ENCODE assay signal across 1 cellular context in the genomic region with DNA sequence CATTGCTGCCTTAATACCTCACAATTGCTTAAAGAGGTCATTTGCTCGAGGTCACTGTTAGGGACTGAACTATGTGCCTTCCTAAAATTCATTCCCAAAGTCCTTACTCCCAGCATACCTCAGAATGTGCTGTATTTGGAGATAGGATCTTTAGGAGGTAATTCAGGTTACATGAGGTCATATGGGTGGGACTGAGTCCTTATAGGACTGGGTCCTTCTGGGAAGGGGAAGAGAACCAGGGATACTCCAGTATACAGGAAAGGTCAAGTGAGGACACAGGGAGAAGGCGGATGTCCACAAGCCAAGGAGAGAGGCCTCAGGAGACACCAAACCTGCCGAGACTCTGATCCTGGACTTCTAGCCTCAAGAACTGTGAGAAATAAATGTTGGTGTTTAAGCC.
TF ChIP-seq lines count a peak whose summit lies in the region.

No MANE protein-coding gene starts in this region.

TF ChIP-seq in HCT116, 20 proteins besides CTCF, POLR2A, EP300 and RAD21 (continued from another document):
- TF ChIP-seq, protein P1, sequence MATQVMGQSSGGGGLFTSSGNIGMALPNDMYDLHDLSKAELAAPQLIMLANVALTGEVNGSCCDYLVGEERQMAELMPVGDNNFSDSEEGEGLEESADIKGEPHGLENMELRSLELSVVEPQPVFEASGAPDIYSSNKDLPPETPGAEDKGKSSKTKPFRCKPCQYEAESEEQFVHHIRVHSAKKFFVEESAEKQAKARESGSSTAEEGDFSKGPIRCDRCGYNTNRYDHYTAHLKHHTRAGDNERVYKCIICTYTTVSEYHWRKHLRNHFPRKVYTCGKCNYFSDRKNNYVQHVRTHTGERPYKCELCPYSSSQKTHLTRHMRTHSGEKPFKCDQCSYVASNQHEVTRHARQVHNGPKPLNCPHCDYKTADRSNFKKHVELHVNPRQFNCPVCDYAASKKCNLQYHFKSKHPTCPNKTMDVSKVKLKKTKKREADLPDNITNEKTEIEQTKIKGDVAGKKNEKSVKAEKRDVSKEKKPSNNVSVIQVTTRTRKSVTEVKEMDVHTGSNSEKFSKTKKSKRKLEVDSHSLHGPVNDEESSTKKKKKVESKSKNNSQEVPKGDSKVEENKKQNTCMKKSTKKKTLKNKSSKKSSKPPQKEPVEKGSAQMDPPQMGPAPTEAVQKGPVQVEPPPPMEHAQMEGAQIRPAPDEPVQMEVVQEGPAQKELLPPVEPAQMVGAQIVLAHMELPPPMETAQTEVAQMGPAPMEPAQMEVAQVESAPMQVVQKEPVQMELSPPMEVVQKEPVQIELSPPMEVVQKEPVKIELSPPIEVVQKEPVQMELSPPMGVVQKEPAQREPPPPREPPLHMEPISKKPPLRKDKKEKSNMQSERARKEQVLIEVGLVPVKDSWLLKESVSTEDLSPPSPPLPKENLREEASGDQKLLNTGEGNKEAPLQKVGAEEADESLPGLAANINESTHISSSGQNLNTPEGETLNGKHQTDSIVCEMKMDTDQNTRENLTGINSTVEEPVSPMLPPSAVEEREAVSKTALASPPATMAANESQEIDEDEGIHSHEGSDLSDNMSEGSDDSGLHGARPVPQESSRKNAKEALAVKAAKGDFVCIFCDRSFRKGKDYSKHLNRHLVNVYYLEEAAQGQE (IDR thresholded peaks at IDR 0.05; ENCODE audit: low read depth): no peak
- TF ChIP-seq ZNF274 (IDR thresholded peaks at IDR 0.05; ENCODE audit: low read depth, low read length) (no peak), YY1 (IDR thresholded peaks at IDR 0.05; ENCODE audit: extremely low read depth, insufficient replicate concordance, low read depth, low read length) (no peak), ELF1 (IDR thresholded peaks at IDR 0.05; ENCODE audit: borderline replicate concordance, low read depth) (no peak), EZH2 (IDR thresholded peaks at IDR 0.05) (no peak), SP1 (IDR thresholded peaks at IDR 0.05; ENCODE audit: low read depth) (no peak)
